13 cellular contexts compared by ENCODE assay signal in genomic region chr12:118166946-118167345, GRCh38. TPM values are rescaled to one million over a fixed set of nuclear protein-coding genes. Genes with fewer than 3 reads are reported as not detected.
DNase-seq lines count a peak whose midpoint lies in the region; ATAC-seq, FAIRE-seq and TF ChIP-seq lines count a peak whose summit lies in the region.
"Had no signal": no experiment of that assay in that cellular context is flagged by ENCODE, and none has a peak within 500 bp of the region (broad histone marks: within the 10 kb centered on the region; RNA-seq: fewer than 3 reads in every experiment).

No MANE protein-coding gene starts in this region.

- H3K27ac ChIP-seq in aorta (ENCODE audit: low read depth in 1 of 2, low read length in 2 of 2) = no peak overlapping the region
- H3K27ac ChIP-seq: body of pancreas, foreskin keratinocyte had no signal

- DNase-seq in GM12864 (ENCODE audit: low read depth) = peak; percentile 82
- no peak for DNase-seq in H54 (ENCODE audit: insufficient read length, low spot score)
- no peak for DNase-seq in NCI-H128 (lab: John Stamatoyannopoulos, UW; ENCODE audit: unreplicated experiment)
- DNase-seq in KBM-7 = no peak
- DNase-seq in aorta = no peak
- DNase-seq: activated CD4-positive, alpha-beta T cell treated with anti-CD3 and anti-CD28 coated beads for 48 hours; body of pancreas; CD4-positive, alpha-beta memory T cell; foreskin keratinocyte had no signal

- H3K27me3 ChIP-seq in aorta (ENCODE audit: control insufficient read depth in 1 of 2, insufficient read depth in 2 of 2, low read length in 1 of 2) = no peaks in the 10 kb centered on the region
- H3K27me3 ChIP-seq: body of pancreas, foreskin keratinocyte had no signal

- FAIRE-seq in H54 (lab: Jason Lieb, UNC) = no peak

- in situ Hi-C loops in KBM-7 (cut with MboI; ENCODE audit: low pct_unique_long_range_greater_than_20kb, low sequenced_read_pairs) = no loop called here

- H3K4me3 ChIP-seq in GM12864 (ENCODE audit: low read depth, low read length) = no peak overlapping the region
- H3K4me3 ChIP-seq in aorta (ENCODE audit: low read length in 2 of 2) = no peak overlapping the region
- H3K4me3 ChIP-seq: body of pancreas had no signal

- 76 to 83% methylated on average over 2 of the region's 2 CpGs for WGBS in aorta, 2 donors

- no peak for TF ChIP-seq POLR2A in H54 (IDR thresholded peaks at IDR 0.05; ENCODE audit: low read depth, low read length)

- no peaks in the 10 kb centered on the region for H3K4me1 ChIP-seq in aorta (ENCODE audit: control insufficient read depth in 1 of 2, insufficient read depth in 2 of 2, low read length in 2 of 2)
- H3K4me1 ChIP-seq: body of pancreas, foreskin keratinocyte had no signal

- intact Hi-C loops in aorta (cut with DNase I) = no loop called here

- H3K9me3 ChIP-seq in aorta (ENCODE audit: control insufficient read depth, low read length) = no peaks in the 10 kb centered on the region
- H3K9me3 ChIP-seq: body of pancreas had no signal

- TF ChIP-seq CTCF in GM12864 (IDR thresholded peaks at IDR 0.05; ENCODE audit: low read depth, low read length, missing control alignments) = no peak

- peak; percentile 99 for ATAC-seq in GM19043 (IDR thresholded peaks at IDR 0.05; ENCODE audit: low read depth, unreplicated experiment)
- peak; percentile 97 for ATAC-seq in HG02759 (IDR thresholded peaks at IDR 0.05; ENCODE audit: unreplicated experiment)
- peak; percentile 99 for ATAC-seq in HG03558 (IDR thresholded peaks at IDR 0.05; ENCODE audit: extremely low read depth, unreplicated experiment)
- no peak for ATAC-seq in aorta (ENCODE audit: low FRiP score)
- ATAC-seq: body of pancreas, foreskin keratinocyte, Panc1 had no signal

- H3K36me3 ChIP-seq in aorta (ENCODE audit: control insufficient read depth in 1 of 2, insufficient read depth in 2 of 2, low read length in 1 of 2) = peaks cover 9 to 13% of the 10 kb centered on the region in 2 donors

RNA-seq across cellular contexts. Expression of gene PEBP1, which starts 31.0 kb away (rescaled TPM):
- total RNA-seq in aorta = 100 to 1,000 TPM; 122 to 155 TPM
- polyA plus RNA-seq in aorta = 100 to 1,000 TPM; 274 to 532 TPM
